ENCODE assay signal across 27 cellular contexts in genomic region chr1:106554294-106554693, GRCh38.
"Had no signal": no experiment of that assay in that cellular context is flagged by ENCODE, and none has a peak within 500 bp of the region (broad histone marks: within the 10 kb centered on the region; RNA-seq: fewer than 3 reads in every experiment).

No MANE protein-coding gene starts in this region.

- H3K4me1 Mint-ChIP-seq: activated CD4-positive, alpha-beta T cell treated with anti-CD3 and anti-CD28 coated beads, Interleukin-2, amount 10 ng/mL, durations not matched to agents 7 days and 5 days; activated CD8-positive, alpha-beta memory T cell treated with anti-CD3 and anti-CD28 coated beads, Interleukin-2, amount 10 ng/mL, durations not matched to agents 7 days and 5 days; activated naive CD8-positive, alpha-beta T cell treated with anti-CD3 and anti-CD28 coated beads, Interleukin-2, amount 50 U/mL, for 24 hours; brain; immature natural killer cell; natural killer cell; stimulated activated naive B cell treated with anti-CD40 and anti-IgM and Interleukin-4, amounts not matched to agents 10 μg/mL and 1 μg/mL and 100 μg/mL, for 72 hours had no signal

- H3K4me3 Mint-ChIP-seq: activated CD4-positive, alpha-beta T cell treated with anti-CD3 and anti-CD28 coated beads, Interleukin-2, amount 10 ng/mL, durations not matched to agents 7 days and 5 days; activated CD8-positive, alpha-beta memory T cell treated with anti-CD3 and anti-CD28 coated beads, Interleukin-2, amount 10 ng/mL, durations not matched to agents 7 days and 5 days; activated CD8-positive, alpha-beta T cell treated with anti-CD3 and anti-CD28 coated beads for 36 hours; activated naive CD8-positive, alpha-beta T cell treated with anti-CD3 and anti-CD28 coated beads, Interleukin-2, amount 50 U/mL, for 24 hours; brain; immature natural killer cell; natural killer cell; stimulated activated naive B cell treated with anti-CD40 and anti-IgM and Interleukin-4, amounts not matched to agents 10 μg/mL and 1 μg/mL and 100 μg/mL, for 72 hours had no signal

- H3K27ac Mint-ChIP-seq: activated CD4-positive, alpha-beta T cell treated with anti-CD3 and anti-CD28 coated beads, Interleukin-2, amount 10 ng/mL, durations not matched to agents 7 days and 5 days; activated CD8-positive, alpha-beta memory T cell treated with anti-CD3 and anti-CD28 coated beads, Interleukin-2, amount 10 ng/mL, durations not matched to agents 7 days and 5 days; activated CD8-positive, alpha-beta T cell treated with anti-CD3 and anti-CD28 coated beads for 36 hours; activated naive CD8-positive, alpha-beta T cell treated with anti-CD3 and anti-CD28 coated beads, Interleukin-2, amount 50 U/mL, for 24 hours; brain; immature natural killer cell; natural killer cell; progenitor cell of endocrine pancreas; stimulated activated naive B cell treated with anti-CD40 and anti-IgM and Interleukin-4, amounts not matched to agents 10 μg/mL and 1 μg/mL and 100 μg/mL, for 72 hours had no signal

- H3K27me3 Mint-ChIP-seq: activated CD4-positive, alpha-beta T cell treated with anti-CD3 and anti-CD28 coated beads, Interleukin-2, amount 10 ng/mL, durations not matched to agents 7 days and 5 days; activated CD8-positive, alpha-beta memory T cell treated with anti-CD3 and anti-CD28 coated beads, Interleukin-2, amount 10 ng/mL, durations not matched to agents 7 days and 5 days; activated CD8-positive, alpha-beta T cell treated with anti-CD3 and anti-CD28 coated beads for 36 hours; activated naive CD8-positive, alpha-beta T cell treated with anti-CD3 and anti-CD28 coated beads, Interleukin-2, amount 50 U/mL, for 24 hours; progenitor cell of endocrine pancreas; stimulated activated naive B cell treated with anti-CD40 and anti-IgM and Interleukin-4, amounts not matched to agents 10 μg/mL and 1 μg/mL and 100 μg/mL, for 72 hours had no signal

- ATAC-seq: activated CD4-positive, CD25-positive, alpha-beta regulatory T cell treated with anti-CD3 and anti-CD28 coated beads, Interleukin-2, amount 50 U/mL, for 24 hours; activated CD8-positive, alpha-beta memory T cell treated with anti-CD3 and anti-CD28 coated beads, Interleukin-2, amount 10 ng/mL, durations not matched to agents 7 days and 5 days; activated CD8-positive, alpha-beta T cell treated with anti-CD3 and anti-CD28 coated beads for 36 hours; activated naive CD8-positive, alpha-beta T cell treated with anti-CD3 and anti-CD28 coated beads, Interleukin-2, amount 50 U/mL, for 24 hours; natural killer cell; stimulated activated naive B cell treated with anti-CD40 and anti-IgM and Interleukin-4, amounts not matched to agents 10 μg/mL and 1 μg/mL and 100 μg/mL, for 72 hours had no signal

- H3K4me3 ChIP-seq: colonic mucosa, hepatocyte, left ventricle myocardium inferior, sigmoid colon, transverse colon had no signal

- DNase-seq: activated CD4-positive, alpha-beta T cell treated with anti-CD3 and anti-CD28 coated beads, Interleukin-2, amount 10 ng/mL, durations not matched to agents 7 days and 5 days; activated CD8-positive, alpha-beta memory T cell treated with anti-CD3 and anti-CD28 coated beads, Interleukin-2, amount 10 ng/mL, durations not matched to agents 7 days and 5 days; activated CD8-positive, alpha-beta T cell treated with anti-CD3 and anti-CD28 coated beads for 36 hours; activated gamma-delta T cell; activated naive CD4-positive, alpha-beta T cell treated with anti-CD3 and anti-CD28 coated beads, Interleukin-2, amount 50 U/mL, for 16 hours; activated naive CD8-positive, alpha-beta T cell treated with anti-CD3 and anti-CD28 coated beads, Interleukin-2, amount 50 U/mL, for 24 hours; activated T-cell treated with anti-CD3 and anti-CD28 coated beads for 4 hours; anterior cingulate cortex; caudate nucleus; colonic mucosa; glutamatergic neuron; immature natural killer cell; kidney glomerular epithelial cell; left ventricle myocardium inferior; midbrain; natural killer cell; retina; sigmoid colon; stimulated activated CD4-positive, alpha-beta T cell treated with anti-CD3 and anti-CD28 coated beads, Interleukin-2, amount 100 ng/mL, for 48 hours; stimulated activated CD8-positive, alpha-beta memory T cell treated with anti-CD3 and anti-CD28 coated beads, Interleukin-4, amount 100 ng/mL, for 48 hours; stimulated activated naive B cell treated with anti-CD40 and anti-IgM and Interleukin-4, amounts not matched to agents 10 μg/mL and 1 μg/mL and 100 μg/mL, for 72 hours; T-helper 2 cell; transverse colon had no signal

- H3K36me3 Mint-ChIP-seq: activated CD8-positive, alpha-beta memory T cell treated with anti-CD3 and anti-CD28 coated beads, Interleukin-2, amount 10 ng/mL, durations not matched to agents 7 days and 5 days; brain; stimulated activated naive B cell treated with anti-CD40 and anti-IgM and Interleukin-4, amounts not matched to agents 10 μg/mL and 1 μg/mL and 100 μg/mL, for 72 hours had no signal
